In the genomic region with DNA sequence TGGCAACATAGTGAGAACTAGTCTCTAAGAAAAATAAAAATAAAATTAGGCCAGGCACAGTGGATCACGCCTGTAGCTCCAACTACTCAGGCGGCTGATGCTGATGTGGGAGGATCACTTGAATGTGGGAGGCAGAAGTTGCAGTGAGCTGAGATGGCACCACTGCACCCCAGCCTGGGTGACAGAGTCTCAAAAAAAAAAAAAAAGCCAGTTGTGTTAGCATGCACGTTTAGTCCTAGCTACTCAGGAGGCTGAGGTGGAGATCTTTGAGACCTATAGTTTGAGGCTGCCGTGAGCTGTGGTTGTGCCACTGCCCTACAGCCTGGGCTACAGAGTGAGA, we compare ENCODE assay signal across 10 cellular contexts. TPM values are rescaled to one million over a fixed set of nuclear protein-coding genes. Genes with fewer than 3 reads are reported as not detected.
DNase-seq lines count a peak whose midpoint lies in the region; ATAC-seq, FAIRE-seq and TF ChIP-seq lines count a peak whose summit lies in the region.
"Had no signal": no experiment of that assay in that cellular context is flagged by ENCODE, and none has a peak within 500 bp of the region (broad histone marks: within the 10 kb centered on the region; RNA-seq: fewer than 3 reads in every experiment).

No MANE protein-coding gene starts in this region.

- peaks cover 24% of the 10 kb centered on the region; the same call in 1 of the 2 replicates for H3F3A ChIP-seq in GM23248 (ENCODE audit: insufficient read depth)

- WGBS in GM23248 (ENCODE audit: low coverage in 1 of 2, low lambda C conversion rate in 2 of 2, missing lambda C conversion rate in 2 of 2), 2 experiments, result 28 to 35% methylated on average over 4 of the region's 4 CpGs
- WGBS in GM12878 (ENCODE audit: insufficient coverage, insufficient replicate concordance, low lambda C conversion rate, missing lambda C conversion rate), result 70% methylated on average over 4 of the region's 4 CpGs
- 45 to 48% methylated on average over 4 of the region's 4 CpGs for whole genome bisulfite sequencing in lower leg skin, 2 donors

- peak overlapping the region; percentile 90 for H3K4me3 ChIP-seq in GM23248
- H3K4me3 ChIP-seq in NB4 (ENCODE audit: low read depth, low read length), result peak overlapping the region; percentile 84
- peak overlapping the region; percentile 95 for H3K4me3 ChIP-seq in GM12878
- H3K4me3 ChIP-seq in osteoblast (ENCODE audit: insufficient read depth, low read length), result no peak overlapping the region
- H3K4me3 ChIP-seq in lower leg skin (ENCODE audit: low read depth, poor library complexity, severe bottlenecking), result no peak overlapping the region
- H3K4me3 ChIP-seq: psoas muscle had no signal

- in situ Hi-C loops in GM23248 (cut with MboI), result no loop called here
- in situ Hi-C loops in GM12878 (cut with MboI), result no loop called here

- intact Hi-C loops in GM12878 (cut with micrococcal nuclease; ENCODE audit: unreplicated experiment) (loop anchor here (10.0 kb wide), 1 partner anchor 311 kb away; a partner anchor contains a TSS), lower leg skin (cut with DNase I; ENCODE audit: low total_unique reads) (no loop called here)

- H3K27me3 ChIP-seq in GM23248 (replicated peaks; ENCODE audit: insufficient read depth) (no peaks in the 10 kb centered on the region), GM12878 (replicated peaks in 1 of 2; ENCODE audit: control insufficient read depth in 2 of 2, insufficient read depth in 2 of 2, low read length in 1 of 2) (no peaks in the 10 kb centered on the region), osteoblast (ENCODE audit: insufficient read depth, low read length) (no peaks in the 10 kb centered on the region)

- H3K36me3 ChIP-seq in GM23248 (ENCODE audit: low read depth), result 0 out of 2 replicates have a peak, but pooled peaks cover 11% of the 10 kb centered on the region
- H3K36me3 ChIP-seq in GM12878 (ENCODE audit: control insufficient read depth in 2 of 2, insufficient read depth in 2 of 2, low read length in 1 of 2), result peaks cover 0 to 2% of the 10 kb centered on the region in 2 experiments; a peak in 2 of 4 replicates
- peaks cover 11% of the 10 kb centered on the region for H3K36me3 ChIP-seq in osteoblast (ENCODE audit: insufficient read depth, low read length)

- no peaks in the 10 kb centered on the region for H3K9me2 ChIP-seq in GM23248 (ENCODE audit: insufficient read depth)

- CTCF ChIA-PET in GM12878 (lab: Yijun Ruan, JAX), result interaction anchor here (0.6 to 6.5 kb wide), 6 partner anchors 12 to 344 kb away, joined by 3 to 147 read pairs (median 4); no protein-coding TSS in a partner anchor

- peak; percentile 9 for ATAC-seq in GM12878
- no peak for ATAC-seq in GM18870 (IDR thresholded peaks at IDR 0.05; ENCODE audit: unreplicated experiment)
- ATAC-seq: psoas muscle had no signal

- H4K20me1 ChIP-seq in GM23248 (ENCODE audit: insufficient read depth), result no peaks in the 10 kb centered on the region
- no peaks in the 10 kb centered on the region for H4K20me1 ChIP-seq in GM12878 (ENCODE audit: control insufficient read depth, insufficient read depth)
- no peaks in the 10 kb centered on the region for H4K20me1 ChIP-seq in osteoblast (ENCODE audit: insufficient read depth, low read length)

- H3K79me2 ChIP-seq in GM23248 (ENCODE audit: insufficient read depth), result peaks cover 73% of the 10 kb centered on the region
- H3K79me2 ChIP-seq in GM12878 (ENCODE audit: control insufficient read depth, insufficient read depth, low read length), result peaks cover 72% of the 10 kb centered on the region
- peaks cover 68% of the 10 kb centered on the region for H3K79me2 ChIP-seq in osteoblast (ENCODE audit: insufficient read depth, low read length)

- H3K27ac ChIP-seq in GM23248 (no peak overlapping the region), GM12878 (ENCODE audit: control insufficient read depth, insufficient read depth) (no peak overlapping the region), osteoblast (ENCODE audit: low read depth, low read length) (no peak overlapping the region)
- H3K27ac ChIP-seq: psoas muscle, VCaP had no signal

- no peak for TF ChIP-seq EP300 in GM12878 (IDR thresholded peaks at IDR 0.05; ENCODE audit: borderline replicate concordance in 1 of 2, control insufficient read depth in 1 of 2, low read depth in 2 of 2, low read length in 2 of 2)

- H3K9ac ChIP-seq in GM23248 (peak overlapping the region; percentile 25; the same call in 1 of the 2 replicates), GM12878 (ENCODE audit: control insufficient read depth, insufficient read depth, low read length) (0 out of 2 replicates have a peak overlapping the region, but pooled peaks have one; percentile 29)

- no peak for TF ChIP-seq CTCF in NB4 (IDR thresholded peaks at IDR 0.05; ENCODE audit: low read depth, low read length)
- TF ChIP-seq CTCF in GM12878 (IDR thresholded peaks at IDR 0.05 in 2 of 3, conservative IDR thresholded peaks at IDR 0.05 in 1 of 3; ENCODE audit: control insufficient read depth in 2 of 3, extremely low read depth in 1 of 3, insufficient read depth in 1 of 3, low read depth in 3 of 3, low read length in 3 of 3), result no peak
- TF ChIP-seq CTCF in osteoblast (IDR thresholded peaks at IDR 0.05; ENCODE audit: extremely low read depth, low read depth, low read length), result no peak
- TF ChIP-seq CTCF in lower leg skin (IDR thresholded peaks at IDR 0.05), result no peak

- no peak for TF ChIP-seq RAD21 in GM12878 (IDR thresholded peaks at IDR 0.05; ENCODE audit: insufficient read depth, low read depth, low read length)

- RAD21 ChIA-PET in GM12878 (lab: Charles Lee; ENCODE audit: unreplicated experiment), result interaction anchor here (0.9 to 6.3 kb wide), 9 partner anchors 10 to 318 kb away, joined by 3 to 127 read pairs (median 4); a partner anchor contains a TSS

- no peak for FAIRE-seq in GM12878 (lab: Jason Lieb, UNC)

- peaks cover 24% of the 10 kb centered on the region for H3K4me1 ChIP-seq in GM23248 (ENCODE audit: insufficient read depth)
- H3K4me1 ChIP-seq in GM12878 (ENCODE audit: control insufficient read depth, insufficient read depth, low read length), result 0 out of 2 replicates have a peak, but pooled peaks cover 3% of the 10 kb centered on the region
- H3K4me1 ChIP-seq in osteoblast (ENCODE audit: insufficient read depth, low read length), result peaks cover 19% of the 10 kb centered on the region

- DNase-seq in GM23248 (peak; percentile 20), NB4 (ENCODE audit: low read depth) (peak; percentile 42), GM12878 (ENCODE audit: low read depth, low spot score) (no peak), osteoblast (ENCODE audit: insufficient read length, low spot score, missing footprints) (no peak), superior temporal gyrus (ENCODE audit: extremely low spot score) (no peak), lower leg skin (ENCODE audit: low spot score in 2 of 2) (no peak)
- DNase-seq: NCI-H524, psoas muscle had no signal

- BruUV-seq in GM12878 (replicated peaks; lab: Mats Ljungman, UMichigan), result no TSS peak

- SMC1A ChIA-PET in GM12878 (lab: Charles Lee; ENCODE audit: uncharacterized antibody, unreplicated experiment), result interaction anchor here (0.7 to 10.9 kb wide), 14 partner anchors 9 to 344 kb away, joined by 3 to 169 read pairs (median 6); a partner anchor contains a TSS

- H2AFZ ChIP-seq in GM23248, result peak overlapping the region; percentile 26; the same call in 1 of the 2 replicates
- H2AFZ ChIP-seq in GM12878 (ENCODE audit: control insufficient read depth, low read depth, low read length), result no peak overlapping the region
- H2AFZ ChIP-seq in osteoblast (ENCODE audit: low read length), result no peak overlapping the region

- POLR2A ChIA-PET in GM12878 (lab: Charles Lee), result interaction anchor here (0.6 to 4.5 kb wide), 8 partner anchors 8 to 1118 kb away, joined by 3 to 37 read pairs (median 4); a partner anchor contains a TSS

- no peak for TF ChIP-seq POLR2A in NB4 (IDR thresholded peaks at IDR 0.05; ENCODE audit: extremely low read depth, insufficient read length)
- no peak for TF ChIP-seq POLR2A in GM12878 (IDR thresholded peaks at IDR 0.05; ENCODE audit: low read depth, low read length)
- no peak for TF ChIP-seq POLR2A in lower leg skin (IDR thresholded peaks at IDR 0.05)

- H3K4me2 ChIP-seq in GM23248 (ENCODE audit: unreplicated experiment), result peak overlapping the region; percentile 45
- peak overlapping the region; percentile 86 for H3K4me2 ChIP-seq in GM12878 (ENCODE audit: control insufficient read depth, insufficient read depth)
- H3K4me2 ChIP-seq in osteoblast (ENCODE audit: insufficient read depth, low read length), result peak overlapping the region; percentile 38

- no peaks in the 10 kb centered on the region for H3K9me3 ChIP-seq in GM23248 (ENCODE audit: low read depth)
- H3K9me3 ChIP-seq in GM12878 (replicated peaks; ENCODE audit: control insufficient read depth, insufficient read depth, low read length), result peaks cover 1% of the 10 kb centered on the region; the same call in 2 of the 3 replicates
- H3K9me3 ChIP-seq in osteoblast (ENCODE audit: low read depth, low read length), result no peaks in the 10 kb centered on the region
- H3K9me3 ChIP-seq: psoas muscle had no signal

TF ChIP-seq in GM12878, 131 proteins besides CTCF, POLR2A, EP300 and RAD21:
- TF ChIP-seq YY1 (IDR thresholded peaks at IDR 0.05; ENCODE audit: low read depth, low read length) (no peak), CREM (IDR thresholded peaks at IDR 0.05; ENCODE audit: low read depth) (no peak), BHLHE40 (IDR thresholded peaks at IDR 0.05; ENCODE audit: borderline replicate concordance in 1 of 2, low read depth in 2 of 2, low read length in 1 of 2) (0 out of 4 replicates have a peak, but pooled peaks of 1 of the 2 experiments have one; percentile 7)

RNA-seq across cellular contexts. Expression of a gene that starts 2.5 kb away (rescaled TPM):
- total RNA-seq in GM23248 (2014; rRNA removed; shearing (Covaris generic)), result 32.6 and 33.1 TPM in 2 replicates
- 40.3 and 40.6 TPM in 2 replicates for polyA plus RNA-seq in GM23248 (2016; fragmentation: Nextera tagmentation; extraction: Ambion mirVana)
- total RNA-seq in GM12878 (2013; cell fraction: nucleolus; rRNA removed), result 11.4 and 13.2 TPM in 2 replicates
- 21.6 and 26.9 TPM in 2 replicates for total RNA-seq in GM12878 (2014; rRNA removed)
- total RNA-seq in GM12878 (2014; rRNA removed; fragmentation: Illumina TruSeq; extraction: Trizol), result 25.0 and 25.7 TPM in 2 replicates
- total RNA-seq in GM12878 (2021), result 23.6 and 24.7 TPM in 2 replicates
- 3.9 TPM for polyA plus RNA-seq in GM12878 (2011; ENCODE audit: low read depth)
- polyA plus RNA-seq in GM12878 (2011; rRNA removed), result 28.2 and 42.5 TPM in 2 replicates
- 10.3 and 16.8 TPM in 2 replicates for polyA plus RNA-seq in GM12878 (2011; cell fraction: cytosol; rRNA removed)
- 8.5 and 12.0 TPM in 2 replicates for polyA plus RNA-seq in GM12878 (2011; cell fraction: nucleus; rRNA removed)
- polyA plus RNA-seq in GM12878 (2012), result 7.5 and 16.6 TPM in 2 replicates
- 33.5 and 42.4 TPM in 2 replicates for polyA plus RNA-seq in GM12878 (2014; fragmentation: Illumina TruSeq; extraction: Trizol)
- polyA plus RNA-seq in GM12878 (2014; fragmentation: Nextera tagmentation; extraction: Ambion mirVana), result 10 to 100 TPM; 20.0 to 26.7 TPM
- polyA plus RNA-seq in GM12878 (2014; rRNA removed), result 15.9 and 20.4 TPM in 2 replicates
- 10 to 100 TPM; 67.4 to 69.4 TPM for polyA plus RNA-seq in GM12878 (2016; fragmentation: Nextera tagmentation; extraction: Ambion mirVana)
- 6.1 and 9.8 TPM in 2 replicates for polyA minus RNA-seq in GM12878 (2011; rRNA and poly(A)+ RNA removed)
- polyA minus RNA-seq in GM12878 (2011; cell fraction: cytosol; rRNA and poly(A)+ RNA removed), result 7.1 TPM in 2 replicates
- 4.8 and 7.1 TPM in 2 replicates for polyA minus RNA-seq in GM12878 (2011; cell fraction: nucleus; rRNA and poly(A)+ RNA removed)
- 13.8 and 16.5 TPM in 2 replicates for total RNA-seq in osteoblast
- total RNA-seq in lower leg skin, result 10 to 100 TPM; 21.1 to 30.4 (median 24.9) TPM

Comparison
In these comparisons a context has a peak if more than half of its experiments do, and no peak if none do; other contexts are left out.
1. DNase-seq: peak in GM23248 (single experiment) and NB4 (single experiment); none in GM12878 (single experiment), osteoblast (single experiment), superior temporal gyrus (single experiment) and lower leg skin (0 of 2).
2. H3K4me3 ChIP-seq: peak in GM23248 (single experiment), NB4 (single experiment) and GM12878 (single experiment); none in osteoblast (single experiment) and lower leg skin (single experiment).
3. Peak in every context shown above with its lines, with median percentiles within 50 percentile points of each other: H3K4me2 ChIP-seq.